ENCODE assay signal across 18 cellular contexts in the genomic region with DNA sequence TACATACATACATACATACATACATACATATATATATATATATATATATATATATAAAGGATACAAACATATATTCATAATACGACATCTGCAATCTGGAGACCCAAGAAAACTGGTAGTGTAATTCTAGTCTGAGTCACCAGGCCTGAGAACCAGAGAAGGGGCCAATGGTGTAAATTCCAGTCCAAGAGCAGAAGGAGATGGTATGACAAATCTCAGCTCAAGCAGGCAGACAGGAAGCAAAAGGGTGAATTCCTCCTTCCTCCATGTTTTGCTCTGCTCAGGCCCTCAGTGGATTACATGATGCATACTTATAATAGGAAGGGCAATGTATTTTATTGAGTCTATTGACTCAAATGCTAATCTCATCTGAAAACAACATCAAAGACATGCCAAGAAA.
DNase-seq lines count a peak whose midpoint lies in the region; ATAC-seq, FAIRE-seq and TF ChIP-seq lines count a peak whose summit lies in the region.
"Had no signal": no experiment of that assay in that cellular context is flagged by ENCODE, and none has a peak within 500 bp of the region (broad histone marks: within the 10 kb centered on the region; RNA-seq: fewer than 3 reads in every experiment).

No MANE protein-coding gene starts in this region.

- FAIRE-seq in astrocyte (lab: Jason Lieb, UNC): no peak
- FAIRE-seq: D721Med, H1 had no signal

- H3K36me3 Mint-ChIP-seq in astrocyte (ENCODE audit: low read depth, unreplicated experiment): no peaks in the 10 kb centered on the region
- H3K36me3 Mint-ChIP-seq: CD4-positive, CD25-positive, alpha-beta regulatory T cell; CD8-positive, alpha-beta memory T cell had no signal

- no peak for TF ChIP-seq POLR2A in heart left ventricle (IDR thresholded peaks at IDR 0.05)

- H4K20me1 ChIP-seq in astrocyte (ENCODE audit: insufficient read depth, low read length): no peaks in the 10 kb centered on the region

- peaks cover 18% of the 10 kb centered on the region for H3K4me1 Mint-ChIP-seq in astrocyte (ENCODE audit: low read depth, unreplicated experiment)
- H3K4me1 Mint-ChIP-seq: CD4-positive, CD25-positive, alpha-beta regulatory T cell; CD8-positive, alpha-beta memory T cell had no signal

- H3K27ac Mint-ChIP-seq in astrocyte (ENCODE audit: unreplicated experiment): peak overlapping the region; percentile 42
- H3K27ac Mint-ChIP-seq: CD4-positive, CD25-positive, alpha-beta regulatory T cell; CD8-positive, alpha-beta memory T cell had no signal

- intact Hi-C loops in psoas muscle (cut with DNase I) (no loop called here), heart left ventricle (cut with DNase I) (no loop called here)

- no peaks in the 10 kb centered on the region for H3K27me3 Mint-ChIP-seq in astrocyte (ENCODE audit: low read depth, unreplicated experiment)
- H3K27me3 Mint-ChIP-seq: CD4-positive, CD25-positive, alpha-beta regulatory T cell; CD8-positive, alpha-beta memory T cell had no signal

- H3K36me3 ChIP-seq in astrocyte (ENCODE audit: insufficient read depth, low read length) (no peaks in the 10 kb centered on the region), psoas muscle (ENCODE audit: insufficient read depth in 1 of 2, low read depth in 1 of 2) (no peaks in the 10 kb centered on the region), heart left ventricle (no peaks in the 10 kb centered on the region)
- H3K36me3 ChIP-seq: BE2C, HAP-1 had no signal

- 92 to 100% (median 97%) methylated on average over 1 of the region's 1 CpG for WGBS in psoas muscle, 3 donors
- WGBS in heart left ventricle, 4 donors: 90 to 94% (median 92%) methylated on average over 1 of the region's 1 CpG

- DNase-seq in NCI-H226: peak; percentile 76
- no peak for DNase-seq in astrocyte (ENCODE audit: low read depth)
- peak; percentile 11 for DNase-seq in iris pigment epithelial cell (ENCODE audit: low read depth)
- DNase-seq in psoas muscle: no peak
- no peak for DNase-seq in HuH-7.5 (ENCODE audit: low spot score)
- DNase-seq in heart left ventricle: no peak
- DNase-seq: ACHN; BE2C; C1 segment of cervical spinal cord; CD4-positive, CD25-positive, alpha-beta regulatory T cell; CD8-positive, alpha-beta memory T cell; COR-L47; GDM1 had no signal

- no peaks in the 10 kb centered on the region for H3K4me1 ChIP-seq in astrocyte (ENCODE audit: insufficient read depth, low read length)
- no peaks in the 10 kb centered on the region for H3K4me1 ChIP-seq in psoas muscle
- H3K4me1 ChIP-seq in heart left ventricle: no peaks in the 10 kb centered on the region
- H3K4me1 ChIP-seq: BE2C, HAP-1 had no signal

- H3K4me3 ChIP-seq in astrocyte (ENCODE audit: insufficient read depth, low read depth, low read length) (no peak overlapping the region), psoas muscle (no peak overlapping the region), heart left ventricle (no peak overlapping the region)
- H3K4me3 ChIP-seq: HAP-1 had no signal

- H3K27me3 ChIP-seq in astrocyte (ENCODE audit: insufficient read depth, low read length) (no peaks in the 10 kb centered on the region), psoas muscle (ENCODE audit: insufficient read depth in 3 of 3, low read length in 2 of 3) (no peaks in the 10 kb centered on the region), heart left ventricle (no peaks in the 10 kb centered on the region)
- H3K27me3 ChIP-seq: BE2C had no signal

- ATAC-seq in psoas muscle: no peak
- ATAC-seq in heart left ventricle: no peak
- no peak for ATAC-seq in HG02884 (IDR thresholded peaks at IDR 0.05; ENCODE audit: unreplicated experiment)

- H3K4me3 Mint-ChIP-seq in astrocyte (ENCODE audit: unreplicated experiment): no peak overlapping the region
- H3K4me3 Mint-ChIP-seq: CD4-positive, CD25-positive, alpha-beta regulatory T cell; CD8-positive, alpha-beta memory T cell had no signal

- no peak overlapping the region for H3K9ac ChIP-seq in astrocyte (ENCODE audit: low read length)
- H3K9ac ChIP-seq: KMS-11 had no signal

- no peak overlapping the region for H2AFZ ChIP-seq in astrocyte (ENCODE audit: low read depth, low read length)

- no peaks in the 10 kb centered on the region for H3K9me3 Mint-ChIP-seq in astrocyte (ENCODE audit: unreplicated experiment)

- H3K4me2 ChIP-seq in astrocyte (ENCODE audit: low read length): no peak overlapping the region
- H3K4me2 ChIP-seq: KMS-11 had no signal

- TF ChIP-seq CTCF in astrocyte (IDR thresholded peaks at IDR 0.05; ENCODE audit: insufficient read depth, low read depth, low read length) (no peak), psoas muscle (IDR thresholded peaks at IDR 0.05) (no peak), heart left ventricle (IDR thresholded peaks at IDR 0.05) (no peak)

- no peak overlapping the region for H3K27ac ChIP-seq in astrocyte (ENCODE audit: low read depth, low read length)
- H3K27ac ChIP-seq in psoas muscle: no peak overlapping the region
- no peak overlapping the region for H3K27ac ChIP-seq in heart left ventricle
- H3K27ac ChIP-seq: KMS-11 had no signal

- H3K9me3 ChIP-seq in astrocyte (ENCODE audit: insufficient read depth, low read depth, low read length) (no peaks in the 10 kb centered on the region), psoas muscle (no peaks in the 10 kb centered on the region), heart left ventricle (peaks cover 0 to 23% (median 0%) of the 10 kb centered on the region in 12 donors)
- H3K9me3 ChIP-seq: BE2C, HAP-1 had no signal

- no peaks in the 10 kb centered on the region for H3K79me2 ChIP-seq in astrocyte (ENCODE audit: insufficient read depth, low read length)

Comparison
In these comparisons a context has a peak if more than half of its experiments do, and no peak if none do; other contexts are left out.
1. DNase-seq: peak in NCI-H226 (single experiment) and iris pigment epithelial cell (single experiment); none in astrocyte (single experiment), psoas muscle (0 of 2), HuH-7.5 (single experiment) and heart left ventricle (0 of 5).